19 cellular contexts compared by ENCODE assay signal in the genomic region with DNA sequence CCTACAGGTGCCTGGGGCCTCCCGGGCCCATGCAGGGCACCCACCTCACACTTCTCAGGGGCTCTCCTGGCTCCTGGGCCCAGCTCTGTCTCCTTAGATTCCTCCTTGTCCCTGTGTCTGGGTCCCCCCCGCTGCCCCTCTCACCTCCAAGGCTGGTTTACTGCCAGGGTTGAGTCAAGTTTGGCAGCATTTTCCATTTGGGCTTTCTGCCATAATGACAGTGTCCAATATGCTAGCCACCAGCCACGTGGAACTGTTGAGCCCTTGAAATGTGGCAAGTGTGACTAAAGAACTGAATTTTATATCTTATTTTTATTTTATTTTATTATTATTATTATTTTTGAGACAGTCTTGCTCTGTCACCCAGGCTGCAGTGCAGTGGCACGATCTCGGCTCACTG. TPM values are rescaled to one million over a fixed set of nuclear protein-coding genes. Genes with fewer than 3 reads are reported as not detected.
A peak's percentile ranks its signal among the peaks of the same experiment; 100 is the strongest.
DNase-seq lines count a peak whose midpoint lies in the region; ATAC-seq and TF ChIP-seq lines count a peak whose summit lies in the region.
"Had no signal": no experiment of that assay in that cellular context is flagged by ENCODE, and none has a peak within 500 bp of the region (broad histone marks: within the 10 kb centered on the region; RNA-seq: fewer than 3 reads in every experiment).

No MANE protein-coding gene starts in this region.

- no peaks in the 10 kb centered on the region for H3K27me3 ChIP-seq in heart left ventricle

- no peak for TF ChIP-seq POLR2A in heart left ventricle (IDR thresholded peaks at IDR 0.05)

- ATAC-seq in Right ventricle myocardium inferior (no peak), heart left ventricle (no peak), T-cell (replicated peaks in 1 of 4) (no peak), GM21390 (IDR thresholded peaks at IDR 0.05; ENCODE audit: unreplicated experiment) (no peak), GM19467 (IDR thresholded peaks at IDR 0.05; ENCODE audit: unreplicated experiment) (no peak)
- ATAC-seq: A549, K562, Panc1 had no signal

- CTCF ChIA-PET in T-cell (lab: Charles Lee): no interaction called here

- H3K9me3 Mint-ChIP-seq in T-cell: no peaks in the 10 kb centered on the region

- no peaks in the 10 kb centered on the region for H3K9me3 ChIP-seq in heart left ventricle
- H3K9me3 ChIP-seq: A549, Caco-2 had no signal

- no peak overlapping the region for H3K27ac Mint-ChIP-seq in T-cell

- 74 to 78% (median 75%) methylated on average over 5 of the region's 5 CpGs for WGBS in heart left ventricle, 4 donors

- no peaks in the 10 kb centered on the region for H3K36me3 Mint-ChIP-seq in T-cell

- H3K4me1 Mint-ChIP-seq in T-cell: peaks cover 26 to 45% (median 40%) of the 10 kb centered on the region in 3 donors

- intact Hi-C loops in Right ventricle myocardium inferior (cut with DNase I): loop anchor here (5.0 kb wide), 1 partner anchor 105 kb away; the partner anchor contains the start of gene STXBP1
- intact Hi-C loops in heart left ventricle (cut with DNase I): loop anchor here in 4 of 10 donors (5.0 kb wide), 2 partner anchors 105 to 110 kb away; partner anchors contain the start of gene STXBP1 (in 3 of the 4)

- peak overlapping the region in 2 of 3 donors; percentile 13 to 31 for H3K4me3 Mint-ChIP-seq in T-cell

- POLR2A ChIA-PET in T-cell (lab: Charles Lee): no interaction called here

- no peaks in the 10 kb centered on the region for H3K27me3 Mint-ChIP-seq in T-cell

- H3K4me3 ChIP-seq in heart left ventricle: no peak overlapping the region
- H3K4me3 ChIP-seq: A549, GM23248, K562, SK-N-MC had no signal

- DNase-seq in Right ventricle myocardium inferior (ENCODE audit: missing footprints) (peak; percentile 59), heart left ventricle (no peak), T-cell (no peak), midbrain (lab: John Stamatoyannopoulos, UW) (peak; percentile 35), HCEC 1CT (no peak)
- DNase-seq: Caco-2, DMS53, GM23248, MV-4-11, NCI-H1436, NCI-H2081, NCI-H510A, Right ventricle myocardium superior had no signal

- TF ChIP-seq CTCF in heart left ventricle (IDR thresholded peaks at IDR 0.05): no peak

- peaks cover 0 to 26% (median 13%) of the 10 kb centered on the region in 12 donors for H3K4me1 ChIP-seq in heart left ventricle

- no peaks in the 10 kb centered on the region for H3K36me3 ChIP-seq in heart left ventricle

- H3K27ac ChIP-seq in heart left ventricle: peak overlapping the region in 2 of 12 donors; percentile 19 to 22
- H3K27ac ChIP-seq: A549, GM23248, SK-N-MC had no signal

RNA-seq across cellular contexts. Expression of gene TTC16, which starts 1.9 kb away (rescaled TPM):
- 0.30 TPM for total RNA-seq in Right ventricle myocardium inferior
- under 1 TPM in 8 of 9 donors, not detected in 1; 0.09 to 0.61 (median 0.24) TPM for total RNA-seq in heart left ventricle
- under 1 TPM in 1 of 2 donors, not detected in 1; 0.34 TPM for polyA plus RNA-seq in heart left ventricle
- total RNA-seq in T-cell: 10 to 100 TPM in 1 of 5 donors, 1 to 10 TPM in 4; 4.6 to 31.8 (median 6.2) TPM
- total RNA-seq: Caco-2, GM23248, K562 had no signal
- polyA plus RNA-seq: A549 had no signal

RNA-seq across cellular contexts. Expression of gene PTRH1, which starts 2.3 kb away (rescaled TPM):
- total RNA-seq in Right ventricle myocardium inferior: 14.2 TPM
- total RNA-seq in heart left ventricle: 10 to 100 TPM in 7 of 9 donors, 1 to 10 TPM in 2; 7.3 to 30.5 (median 13.5) TPM
- polyA plus RNA-seq in heart left ventricle: 10 to 100 TPM; 14.0 to 44.7 TPM
- 10 to 100 TPM in 4 of 5 donors, 1 to 10 TPM in 1; 4.4 to 15.9 (median 12.9) TPM for total RNA-seq in T-cell

RNA-seq across cellular contexts. Expression of gene CFAP157, which starts 11.0 kb away (rescaled TPM):
- total RNA-seq in Right ventricle myocardium inferior (not detected), heart left ventricle (under 1 TPM in 2 of 9 donors, not detected in 7; 0.15 to 0.87 TPM), T-cell (under 1 TPM in 3 of 5 donors, not detected in 2; 0.13 to 0.44 (median 0.40) TPM)
- polyA plus RNA-seq in heart left ventricle: under 1 TPM; 0.08 TPM
- total RNA-seq: Caco-2, GM23248, K562, Right ventricle myocardium superior had no signal

RNA-seq across cellular contexts. Expression of gene TOR2A, which starts 17.3 kb away (rescaled TPM):
- 3.8 TPM for total RNA-seq in Right ventricle myocardium inferior
- total RNA-seq in heart left ventricle: 1 to 10 TPM; 1.7 to 9.2 (median 3.3) TPM
- 1 to 10 TPM; 3.4 to 5.2 TPM for polyA plus RNA-seq in heart left ventricle
- total RNA-seq in T-cell: 10 to 100 TPM in 3 of 5 donors, 1 to 10 TPM in 2; 7.7 to 18.4 (median 15.5) TPM

Comparison
In these comparisons a context has a peak if more than half of its experiments do, and no peak if none do; other contexts are left out.
1. DNase-seq: peak in Right ventricle myocardium inferior (single experiment) and midbrain (single experiment); none in heart left ventricle (0 of 5), T-cell (0 of 34) and HCEC 1CT (single experiment).